In the genomic region with DNA sequence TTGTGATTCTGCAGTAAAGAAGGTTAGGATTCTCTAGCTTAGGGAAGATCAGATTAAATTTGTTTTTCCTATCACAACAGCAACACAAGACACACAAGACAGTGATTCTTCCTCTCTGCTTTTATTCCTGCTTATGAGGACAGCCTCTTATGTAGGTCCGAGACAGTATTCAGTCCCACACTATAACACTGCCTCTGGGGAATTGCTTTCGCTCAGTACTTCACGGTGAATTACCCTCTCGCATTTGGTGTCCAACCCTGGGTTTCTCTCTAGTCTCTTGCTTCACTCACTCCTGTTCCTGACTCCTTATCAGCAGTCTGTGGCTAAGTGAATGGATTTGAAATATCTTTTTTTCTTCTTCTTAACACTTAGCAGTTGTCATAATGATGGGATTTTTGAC, we compare ENCODE assay signal across 19 cellular contexts. TPM values are rescaled to one million over a fixed set of nuclear protein-coding genes. Genes with fewer than 3 reads are reported as not detected.
DNase-seq lines count a peak whose midpoint lies in the region; ATAC-seq and TF ChIP-seq lines count a peak whose summit lies in the region.
"Had no signal": no experiment of that assay in that cellular context is flagged by ENCODE, and none has a peak within 500 bp of the region (broad histone marks: within the 10 kb centered on the region; RNA-seq: fewer than 3 reads in every experiment).

No MANE protein-coding gene starts in this region.

- H2AFZ ChIP-seq in OCI-LY1 (ENCODE audit: low read length) = no peak overlapping the region

- peaks cover 27% of the 10 kb centered on the region for H3K4me1 ChIP-seq in OCI-LY1 (ENCODE audit: insufficient read depth, low read length, severe bottlenecking)
- H3K4me1 ChIP-seq: BE2C had no signal

- H3K4me1 Mint-ChIP-seq in natural killer cell (peaks cover 0 to 13% of the 10 kb centered on the region in 2 donors), glutamatergic neuron (ENCODE audit: low read depth, unreplicated experiment) (peaks cover 12% of the 10 kb centered on the region)
- H3K4me1 Mint-ChIP-seq in natural killer cell treated with Interleukin-12 subunit alpha and Interleukin-12 subunit beta and Interleukin-15 and Interleukin-18, amount 100 ng/mL, for 72 hours (ENCODE audit: low read depth in 2 of 2) = peaks cover 0 to 22% of the 10 kb centered on the region in 2 donors
- no peaks in the 10 kb centered on the region for H3K4me1 Mint-ChIP-seq in stimulated activated naive CD8-positive, alpha-beta T cell treated with anti-CD3 and anti-CD28 coated beads, Interleukin-15, amount 100 ng/mL, for 72 hours

- H3K36me3 Mint-ChIP-seq in natural killer cell (no peaks in the 10 kb centered on the region), glutamatergic neuron (ENCODE audit: unreplicated experiment) (no peaks in the 10 kb centered on the region)
- peaks cover 15% of the 10 kb centered on the region for H3K36me3 Mint-ChIP-seq in natural killer cell treated with Interleukin-12 subunit alpha and Interleukin-12 subunit beta and Interleukin-15 and Interleukin-18, amount 100 ng/mL, for 72 hours

- no peaks in the 10 kb centered on the region for H4K20me1 ChIP-seq in OCI-LY1 (ENCODE audit: insufficient read depth, low read length)

- H3K27me3 Mint-ChIP-seq in natural killer cell (ENCODE audit: low read depth in 2 of 2) (no peaks in the 10 kb centered on the region), glutamatergic neuron (ENCODE audit: unreplicated experiment) (no peaks in the 10 kb centered on the region)
- H3K27me3 Mint-ChIP-seq in natural killer cell treated with Interleukin-12 subunit alpha and Interleukin-12 subunit beta and Interleukin-15 and Interleukin-18, amount 100 ng/mL, for 72 hours = no peaks in the 10 kb centered on the region
- H3K27me3 Mint-ChIP-seq in stimulated activated naive CD8-positive, alpha-beta T cell treated with anti-CD3 and anti-CD28 coated beads, Interleukin-15, amount 100 ng/mL, for 72 hours = no peaks in the 10 kb centered on the region

- no peak for ATAC-seq in natural killer cell
- ATAC-seq in natural killer cell treated with Interleukin-12 subunit alpha and Interleukin-12 subunit beta and Interleukin-15 and Interleukin-18, amount 100 ng/mL, for 72 hours = no peak
- ATAC-seq in stimulated activated naive CD8-positive, alpha-beta T cell treated with anti-CD3 and anti-CD28 coated beads, Interleukin-15, amount 100 ng/mL, for 72 hours = no peak
- ATAC-seq in HG03175 (IDR thresholded peaks at IDR 0.05; ENCODE audit: unreplicated experiment) = no peak
- ATAC-seq: gastrocnemius medialis, pancreas had no signal

- H3K27ac ChIP-seq in OCI-LY1 (ENCODE audit: low read depth, low read length, poor library complexity, severe bottlenecking) (no peak overlapping the region), brain microvascular endothelial cell (no peak overlapping the region)
- H3K27ac ChIP-seq: left ventricle myocardium inferior, pancreas, tibial artery, VCaP had no signal

- no peaks in the 10 kb centered on the region for H3K9me2 ChIP-seq in OCI-LY1 (ENCODE audit: low read depth, low read length)

- H3K4me3 Mint-ChIP-seq in natural killer cell (peak overlapping the region; percentile 66), glutamatergic neuron (ENCODE audit: unreplicated experiment) (peak overlapping the region; percentile 68)
- no peak overlapping the region for H3K4me3 Mint-ChIP-seq in natural killer cell treated with Interleukin-12 subunit alpha and Interleukin-12 subunit beta and Interleukin-15 and Interleukin-18, amount 100 ng/mL, for 72 hours
- peak overlapping the region; percentile 21 to 68 for H3K4me3 Mint-ChIP-seq in stimulated activated naive CD8-positive, alpha-beta T cell treated with anti-CD3 and anti-CD28 coated beads, Interleukin-15, amount 100 ng/mL, for 72 hours

- H3K9me3 ChIP-seq in OCI-LY1 (ENCODE audit: low read length) = no peaks in the 10 kb centered on the region
- H3K9me3 ChIP-seq: BE2C, gastrocnemius medialis, left ventricle myocardium inferior, pancreas, tibial artery had no signal

- H3K79me2 ChIP-seq in OCI-LY1 (ENCODE audit: insufficient read depth, low read length) = peaks cover 8% of the 10 kb centered on the region; the same call in 1 of the 2 replicates

- H3K9ac ChIP-seq in OCI-LY1 (ENCODE audit: low read length) = no peak overlapping the region; the same call in 1 of the 2 replicates

- H3K27ac Mint-ChIP-seq in natural killer cell (no peak overlapping the region), glutamatergic neuron (ENCODE audit: unreplicated experiment) (no peak overlapping the region)
- no peak overlapping the region for H3K27ac Mint-ChIP-seq in natural killer cell treated with Interleukin-12 subunit alpha and Interleukin-12 subunit beta and Interleukin-15 and Interleukin-18, amount 100 ng/mL, for 72 hours
- no peak overlapping the region for H3K27ac Mint-ChIP-seq in stimulated activated naive CD8-positive, alpha-beta T cell treated with anti-CD3 and anti-CD28 coated beads, Interleukin-15, amount 100 ng/mL, for 72 hours

- no peak for DNase-seq in natural killer cell
- no peak for DNase-seq in natural killer cell treated with Interleukin-12 subunit alpha and Interleukin-12 subunit beta and Interleukin-15 and Interleukin-18, amount 100 ng/mL, for 72 hours (ENCODE audit: low spot score)
- no peak for DNase-seq in glutamatergic neuron
- no peak for DNase-seq in stimulated activated naive CD8-positive, alpha-beta T cell treated with anti-CD3 and anti-CD28 coated beads, Interleukin-15, amount 100 ng/mL, for 72 hours
- no peak for DNase-seq in AML-193 (lab: John Stamatoyannopoulos, UW)
- no peak for DNase-seq in brain microvascular endothelial cell
- DNase-seq: activated CD8-positive, alpha-beta memory T cell treated with anti-CD3 and anti-CD28 coated beads for 24 hours; anterior cingulate cortex; BE2C; gastrocnemius medialis; HCEC 1CT; left ventricle myocardium inferior; NCI-H1436; pancreas; small intestine; tibial artery had no signal

- H3K27me3 ChIP-seq in OCI-LY1 (ENCODE audit: insufficient read depth, low read length) = no peaks in the 10 kb centered on the region
- H3K27me3 ChIP-seq in brain microvascular endothelial cell (replicated peaks) = no peaks in the 10 kb centered on the region
- H3K27me3 ChIP-seq: BE2C, gastrocnemius medialis, pancreas, tibial artery had no signal

- peaks cover 32% of the 10 kb centered on the region for H3K36me3 ChIP-seq in OCI-LY1 (ENCODE audit: insufficient read depth, low read length)
- H3K36me3 ChIP-seq in brain microvascular endothelial cell (replicated peaks) = peaks cover 27% of the 10 kb centered on the region

- no peaks in the 10 kb centered on the region for H3F3A ChIP-seq in OCI-LY1 (ENCODE audit: insufficient read depth, low read length)

- H3K9me3 Mint-ChIP-seq in natural killer cell (no peaks in the 10 kb centered on the region), glutamatergic neuron (ENCODE audit: unreplicated experiment) (no peaks in the 10 kb centered on the region)
- H3K9me3 Mint-ChIP-seq in natural killer cell treated with Interleukin-12 subunit alpha and Interleukin-12 subunit beta and Interleukin-15 and Interleukin-18, amount 100 ng/mL, for 72 hours = no peaks in the 10 kb centered on the region
- no peaks in the 10 kb centered on the region for H3K9me3 Mint-ChIP-seq in stimulated activated naive CD8-positive, alpha-beta T cell treated with anti-CD3 and anti-CD28 coated beads, Interleukin-15, amount 100 ng/mL, for 72 hours

- peak overlapping the region; percentile 77 for H3K4me2 ChIP-seq in OCI-LY1 (ENCODE audit: low read length)

- in situ Hi-C loops in brain microvascular endothelial cell (cut with HindIII; ENCODE audit: low pct_ligation_motif_present, low sequenced_read_pairs) = loop anchor here (25.0 kb wide), 1 partner anchor 350 kb away; no protein-coding TSS in a partner anchor

- no peak for TF ChIP-seq CTCF in natural killer cell (IDR thresholded peaks at IDR 0.05)
- no peak for TF ChIP-seq CTCF in OCI-LY1 (IDR thresholded peaks at IDR 0.05; ENCODE audit: low read length)
- TF ChIP-seq CTCF in glutamatergic neuron (IDR thresholded peaks at IDR 0.05; ENCODE audit: partially characterized antibody, unreplicated experiment) = no peak
- no peak for TF ChIP-seq CTCF in brain microvascular endothelial cell (IDR thresholded peaks at IDR 0.05; ENCODE audit: low read depth, low read length, missing control alignments)

- H3K4me3 ChIP-seq in OCI-LY1 (ENCODE audit: low read depth, low read length, poor library complexity, severe bottlenecking) = peak overlapping the region; percentile 25
- H3K4me3 ChIP-seq in brain microvascular endothelial cell (ENCODE audit: low read depth, low read length) = no peak overlapping the region
- H3K4me3 ChIP-seq: pancreas had no signal

- intact Hi-C loops in natural killer cell (cut with micrococcal nuclease) = loop anchor here (5.0 kb wide), 1 partner anchor 165 kb away; no protein-coding TSS in a partner anchor

RNA-seq across cellular contexts. Expression of a gene that starts 1.7 kb away (rescaled TPM):
- total RNA-seq in natural killer cell = 10 to 100 TPM; 52.0 to 66.4 (median 58.7) TPM
- total RNA-seq in natural killer cell treated with Interleukin-12 subunit alpha and Interleukin-12 subunit beta and Interleukin-15 and Interleukin-18, amount 100 ng/mL, for 72 hours = 10 to 100 TPM; 49.2 to 57.6 TPM
- total RNA-seq in glutamatergic neuron (ENCODE audit: unreplicated experiment) = 49.6 TPM

RNA-seq across cellular contexts. Expression of a gene that starts 7.8 kb away (rescaled TPM):
- 100 to 1,000 TPM; 113 to 151 (median 137) TPM for total RNA-seq in natural killer cell
- total RNA-seq in natural killer cell treated with Interleukin-12 subunit alpha and Interleukin-12 subunit beta and Interleukin-15 and Interleukin-18, amount 100 ng/mL, for 72 hours = 100 to 1,000 TPM; 165 to 209 TPM
- 284 TPM for total RNA-seq in glutamatergic neuron (ENCODE audit: unreplicated experiment)

RNA-seq across cellular contexts. Expression of a gene that starts 17.8 kb away (rescaled TPM):
- total RNA-seq in natural killer cell = 10 to 100 TPM; 32.6 to 38.6 (median 38.1) TPM
- 10 to 100 TPM; 22.7 to 62.2 TPM for total RNA-seq in natural killer cell treated with Interleukin-12 subunit alpha and Interleukin-12 subunit beta and Interleukin-15 and Interleukin-18, amount 100 ng/mL, for 72 hours
- 22.3 TPM for total RNA-seq in glutamatergic neuron (ENCODE audit: unreplicated experiment)
